8 cellular contexts compared by ENCODE assay signal in the genomic region with DNA sequence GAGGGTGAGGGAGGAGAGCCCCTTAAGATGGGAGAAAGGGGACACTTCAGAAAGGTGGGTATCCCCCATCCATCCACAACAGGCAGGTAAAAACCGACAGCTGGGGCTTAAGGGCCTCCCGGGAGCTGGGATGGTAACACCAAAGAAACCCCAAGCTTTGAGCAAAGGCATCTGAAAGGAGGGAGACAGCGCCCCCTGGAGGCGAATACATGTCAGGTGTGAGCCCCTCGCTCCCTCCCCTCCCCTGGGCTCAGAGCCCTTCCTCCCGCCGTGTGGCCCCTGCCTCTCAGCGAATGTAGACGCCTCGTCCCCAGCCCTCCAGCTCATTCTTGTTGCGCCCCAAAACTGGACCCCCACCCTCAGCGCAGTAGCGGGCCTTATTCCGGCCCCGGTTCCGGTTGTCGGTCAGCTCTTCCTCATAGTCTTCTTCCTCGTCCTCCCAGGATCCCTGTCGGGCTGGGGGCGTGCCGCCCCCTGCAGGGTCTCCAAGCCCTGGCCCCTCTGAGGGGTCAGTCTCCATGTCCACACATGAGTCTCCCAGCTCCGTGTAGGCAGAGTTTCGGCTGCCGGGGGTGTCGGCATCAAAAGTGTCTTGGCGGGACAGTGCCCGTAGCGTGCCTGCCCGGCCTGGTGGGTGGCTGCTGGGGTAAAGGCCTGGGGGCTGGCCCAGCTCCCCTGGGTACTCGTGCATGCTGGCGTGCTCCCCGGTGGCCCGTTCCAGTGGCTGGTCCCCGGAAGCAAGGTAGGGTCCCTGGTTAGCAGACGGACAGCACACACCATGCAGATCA. TPM values are rescaled to one million over a fixed set of nuclear protein-coding genes. Genes with fewer than 3 reads are reported as not detected.
A peak's percentile ranks its signal among the peaks of the same experiment; 100 is the strongest.
DNase-seq lines count a peak whose midpoint lies in the region; ATAC-seq and TF ChIP-seq lines count a peak whose summit lies in the region.

No MANE protein-coding gene starts in this region.

- WGBS in gastroesophageal sphincter (ENCODE audit: low coverage in 1 of 2), 2 donors: 5 to 72% methylated on average over 2 to 4 of the region's 35 CpGs

- H3K4me1 ChIP-seq in gastroesophageal sphincter: peaks cover 0 to 9% (median 0%) of the 10 kb centered on the region in 3 donors

- DNase-seq in CMK (ENCODE audit: low read depth) (peak; percentile 63), RWPE1 (ENCODE audit: low spot score) (no peak), posterior cingulate gyrus (peak in 8 of 10 donors; percentile 63 to 95 (median 80))
- peak; percentile 92 for DNase-seq in activated effector memory CD4-positive, alpha-beta T cell treated with anti-CD3 and anti-CD28 coated beads, Interleukin-2, amount 50 U/mL, for 16 hours

- peak; percentile 78 for ATAC-seq in gastroesophageal sphincter
- ATAC-seq in GM21723 (IDR thresholded peaks at IDR 0.05; ENCODE audit: unreplicated experiment): no peak
- no peak for ATAC-seq in HG03469 (IDR thresholded peaks at IDR 0.05; ENCODE audit: unreplicated experiment)

- no peaks in the 10 kb centered on the region for H3K9me3 Mint-ChIP-seq in IgD-negative memory B cell

- no peak for TF ChIP-seq EP300 in gastroesophageal sphincter (IDR thresholded peaks at IDR 0.05)

- TF ChIP-seq CTCF in RWPE1 (conservative IDR thresholded peaks at IDR 0.05; ENCODE audit: low read depth) (peak; percentile 73), gastroesophageal sphincter (IDR thresholded peaks at IDR 0.05) (peak in 3 of 4 experiments; percentile 78 to 85 (median 83))

- H3K9me3 ChIP-seq in gastroesophageal sphincter: no peaks in the 10 kb centered on the region

- intact Hi-C loops in posterior cingulate gyrus (cut with DNase I): no loop called here

- no peak for TF ChIP-seq POLR2A in gastroesophageal sphincter (IDR thresholded peaks at IDR 0.05)

- H3K4me3 ChIP-seq in gastroesophageal sphincter: no peak overlapping the region

- peaks cover 8% of the 10 kb centered on the region for H3K27me3 Mint-ChIP-seq in IgD-negative memory B cell

- H3K36me3 ChIP-seq in gastroesophageal sphincter: peaks cover 0 to 50% of the 10 kb centered on the region in 2 donors

- H3K27ac ChIP-seq in RWPE1 (peak overlapping the region; percentile 23; the same call in 1 of the 2 replicates), gastroesophageal sphincter (no peak overlapping the region)

- CTCF ChIA-PET in RWPE1 (lab: Yijun Ruan, JAX): interaction anchor here (0.5 to 3.3 kb wide), 13 partner anchors 8 to 1332 kb away, joined by 3 to 38 read pairs (median 4); a partner anchor contains a TSS

- peaks cover 2% of the 10 kb centered on the region for H3K36me3 Mint-ChIP-seq in IgD-negative memory B cell

- H3K27me3 ChIP-seq in gastroesophageal sphincter: peaks cover 4% of the 10 kb centered on the region

- POLR2A ChIA-PET in RWPE1 (lab: Yijun Ruan, JAX; ENCODE audit: low non-redundant PET): no interaction called here

- H3K4me1 Mint-ChIP-seq in IgD-negative memory B cell: peaks cover 2 to 7% (median 2%) of the 10 kb centered on the region in 3 donors

- H3K27ac Mint-ChIP-seq in IgD-negative memory B cell: peak overlapping the region in 1 of 3 donors; percentile 71

- peak overlapping the region; percentile 26 to 94 (median 82) for H3K4me3 Mint-ChIP-seq in IgD-negative memory B cell

RNA-seq across cellular contexts. Expression of a gene that starts 9.1 kb away (rescaled TPM):
- polyA plus RNA-seq in IgD-negative memory B cell: not detected
- total RNA-seq in gastroesophageal sphincter: not detected

RNA-seq across cellular contexts. Expression of a gene that starts 22.4 kb away (rescaled TPM):
- polyA plus RNA-seq in IgD-negative memory B cell: 0.45 TPM
- 1 to 10 TPM; 3.6 to 7.9 (median 5.9) TPM for total RNA-seq in gastroesophageal sphincter

RNA-seq across cellular contexts. Expression of a gene that starts 23.7 kb away (rescaled TPM):
- not detected for polyA plus RNA-seq in IgD-negative memory B cell
- 10 to 100 TPM in 3 of 4 donors, 1 to 10 TPM in 1; 5.5 to 21.6 (median 17.4) TPM for total RNA-seq in gastroesophageal sphincter

RNA-seq across cellular contexts. Expression of a gene that starts 25.0 kb away (rescaled TPM):
- polyA plus RNA-seq in IgD-negative memory B cell: 3,435 TPM
- total RNA-seq in gastroesophageal sphincter: 1,000 to 10,000 TPM; 1,562 to 3,160 (median 2,477) TPM

RNA-seq across cellular contexts. Expression of a gene that starts 50.6 kb away (rescaled TPM):
- not detected for polyA plus RNA-seq in IgD-negative memory B cell
- total RNA-seq in gastroesophageal sphincter: under 1 TPM in 2 of 4 donors, not detected in 2; 0.13 to 0.57 TPM
